15 cellular contexts compared by ENCODE assay signal in the genomic region with DNA sequence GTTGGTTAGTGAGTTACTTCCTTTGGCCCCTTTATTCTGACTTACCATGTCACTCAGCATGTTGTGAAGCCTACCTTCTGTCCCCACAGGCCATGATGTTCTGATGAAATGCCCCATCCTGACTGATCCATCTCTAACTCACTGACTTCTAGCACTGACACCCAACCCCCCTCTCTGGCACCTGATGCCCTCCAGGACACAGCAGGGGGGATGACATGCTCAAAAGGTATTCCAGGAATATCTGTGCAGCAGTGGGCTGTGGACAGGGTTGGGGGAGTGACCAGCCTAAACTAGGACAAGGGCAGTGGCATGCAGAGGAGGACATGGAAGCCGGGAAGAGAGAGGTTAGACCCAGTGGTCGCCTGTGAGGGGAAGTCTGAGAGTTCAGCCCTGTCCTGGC.
DNase-seq lines count a peak whose midpoint lies in the region.
"Had no signal": no experiment of that assay in that cellular context is flagged by ENCODE, and none has a peak within 500 bp of the region (broad histone marks: within the 10 kb centered on the region; RNA-seq: fewer than 3 reads in every experiment).

No MANE protein-coding gene starts in this region.

- in situ Hi-C loops in ACHN (cut with HindIII; ENCODE audit: low pct_ligation_motif_present, low pct_unique_long_range_greater_than_20kb, low sequenced_read_pairs) = no loop called here

- DNase-seq in ACHN = peak; percentile 49
- peak; percentile 90 for DNase-seq in DMS53 (lab: John Stamatoyannopoulos, UW)
- DNase-seq in NCI-H1092 (lab: John Stamatoyannopoulos, UW) = peak; percentile 9
- DNase-seq in kidney glomerular epithelial cell (lab: John Stamatoyannopoulos, UW) = peak; percentile 56
- DNase-seq in OCI-M1 (lab: John Stamatoyannopoulos, UW) = no peak
- DNase-seq in cerebellar cortex (ENCODE audit: low spot score) = no peak
- no peak for DNase-seq in NCI-H748 treated with DMSO at 0.1 percent for 48 hours (lab: John Stamatoyannopoulos, UW)
- no peak for DNase-seq in NOMO-1 treated with dmso at 0.1 percent for 144 hours (lab: John Stamatoyannopoulos, UW; ENCODE audit: unreplicated experiment)
- DNase-seq: AML-193, GDM1, MV-4-11, NCI-H1436 treated with DMSO at 0.1 percent for 48 hours, NCI-H526 treated with DMSO at 0.1 percent for 48 hours, PC-3, T1000 had no signal

Comparison
In these comparisons a context has a peak if more than half of its experiments do, and no peak if none do; other contexts are left out.
1. DNase-seq: peak in ACHN (single experiment), DMS53 (single experiment), NCI-H1092 (single experiment) and kidney glomerular epithelial cell (single experiment); none in OCI-M1 (single experiment), cerebellar cortex (single experiment), NCI-H748 treated with DMSO at 0.1 percent for 48 hours (single experiment) and NOMO-1 treated with dmso at 0.1 percent for 144 hours (single experiment).